Comparison of ENCODE assay signal across 11 cellular contexts in the genomic region with DNA sequence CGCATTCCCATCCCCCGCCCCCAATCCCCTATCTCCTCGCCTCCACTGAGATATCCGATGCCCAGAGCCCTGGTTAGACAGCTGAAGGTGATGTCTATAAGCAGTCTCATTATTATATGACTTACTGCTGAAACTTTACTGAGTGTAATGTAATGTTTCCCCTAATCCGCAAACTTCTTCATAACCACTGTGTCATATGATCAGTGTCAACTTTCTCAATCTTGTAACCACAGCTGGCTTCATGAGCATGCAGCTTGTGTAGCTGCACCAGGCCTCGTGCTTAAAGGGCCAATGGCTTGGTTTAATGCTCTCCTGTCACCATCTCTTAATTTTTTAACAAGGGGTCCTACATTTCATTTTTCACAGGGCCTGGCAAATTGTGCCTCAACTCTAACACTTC. TPM values are rescaled to one million over a fixed set of nuclear protein-coding genes. Genes with fewer than 3 reads are reported as not detected.
DNase-seq lines count a peak whose midpoint lies in the region; ATAC-seq and TF ChIP-seq lines count a peak whose summit lies in the region.
"Had no signal": no experiment of that assay in that cellular context is flagged by ENCODE, and none has a peak within 500 bp of the region (broad histone marks: within the 10 kb centered on the region; RNA-seq: fewer than 3 reads in every experiment).

No MANE protein-coding gene starts in this region.

- no peaks in the 10 kb centered on the region for H3K79me2 ChIP-seq in DND-41 (ENCODE audit: insufficient read depth, low read length)

- no peaks in the 10 kb centered on the region for H3K9me3 ChIP-seq in DND-41 (ENCODE audit: insufficient read depth, low read length, severe bottlenecking)
- H3K9me3 ChIP-seq in left lung, result no peaks in the 10 kb centered on the region
- H3K9me3 ChIP-seq: Peyer's patch had no signal

- TF ChIP-seq CTCF in DND-41 (IDR thresholded peaks at IDR 0.05; ENCODE audit: borderline replicate concordance, extremely low read depth, low read length, poor library complexity, severe bottlenecking) (no peak), left lung (IDR thresholded peaks at IDR 0.05) (no peak), WTC11 (IDR thresholded peaks at IDR 0.05) (no peak)

- H3K4me3 Mint-ChIP-seq in WTC11, result no peak overlapping the region
- H3K4me3 Mint-ChIP-seq: mesothelial cell of epicardium had no signal

- no peaks in the 10 kb centered on the region for H3K4me1 ChIP-seq in DND-41 (ENCODE audit: insufficient read depth, low read length)
- H3K4me1 ChIP-seq in left lung, result peaks cover 0 to 22% of the 10 kb centered on the region in 2 donors
- H3K4me1 ChIP-seq: Peyer's patch had no signal

- H3K27ac ChIP-seq in DND-41 (ENCODE audit: low read length) (no peak overlapping the region), left lung (no peak overlapping the region)

- H3K36me3 Mint-ChIP-seq in WTC11, result no peaks in the 10 kb centered on the region
- H3K36me3 Mint-ChIP-seq: mesothelial cell of epicardium had no signal

- H3K9me3 Mint-ChIP-seq in WTC11, result 0 out of 2 replicates have a peak, but pooled peaks cover 3% of the 10 kb centered on the region

- H3K4me3 ChIP-seq in DND-41 (ENCODE audit: low read depth in 1 of 2, low read length in 2 of 2) (no peak overlapping the region), left lung (no peak overlapping the region)
- H3K4me3 ChIP-seq: Peyer's patch had no signal

- no peaks in the 10 kb centered on the region for H3K36me3 ChIP-seq in DND-41 (ENCODE audit: insufficient read depth, low read length)
- no peaks in the 10 kb centered on the region for H3K36me3 ChIP-seq in left lung
- H3K36me3 ChIP-seq: Peyer's patch had no signal

- no peak overlapping the region for H3K9ac ChIP-seq in DND-41 (ENCODE audit: low read depth, low read length)

- DNase-seq in DND-41 (no peak), HCEC 1CT (peak; percentile 81), SKM-1 (lab: John Stamatoyannopoulos, UW; ENCODE audit: unreplicated experiment) (peak; percentile 64), left lung (peak in 1 of 2 donors; percentile 52), WTC11 (ENCODE audit: low spot score) (no peak), GDM1 (lab: John Stamatoyannopoulos, UW) (no peak), amniotic stem cell (lab: John Stamatoyannopoulos, UW) (no peak)

- no peak overlapping the region for H3K27ac Mint-ChIP-seq in WTC11
- H3K27ac Mint-ChIP-seq: mesothelial cell of epicardium had no signal

- H3K27me3 ChIP-seq in DND-41 (ENCODE audit: insufficient read depth, low read length, poor library complexity), result no peaks in the 10 kb centered on the region
- H3K27me3 ChIP-seq in left lung, result no peaks in the 10 kb centered on the region
- H3K27me3 ChIP-seq: Peyer's patch had no signal

- no peak overlapping the region for H3K4me2 ChIP-seq in DND-41 (ENCODE audit: insufficient read depth, low read length)

- no peak overlapping the region for H2AFZ ChIP-seq in DND-41 (ENCODE audit: low read depth, low read length)

- CTCF ChIA-PET in WTC11 (lab: Charles Lee), result interaction anchor here (0.6 to 2.9 kb wide), 6 partner anchors 13 to 1347 kb away, joined by 3 to 23 read pairs (median 4); no protein-coding TSS in a partner anchor

- ATAC-seq in DND-41 (ENCODE audit: insufficient read depth, low read depth), result peak; percentile 76
- ATAC-seq in left lung, result peak; percentile 87
- ATAC-seq in WTC11, result no peak
- no peak for ATAC-seq in HG03521 (IDR thresholded peaks at IDR 0.05; ENCODE audit: unreplicated experiment)

- H4K20me1 ChIP-seq in DND-41 (ENCODE audit: insufficient read depth, low read length), result no peaks in the 10 kb centered on the region

- intact Hi-C loops in left lung (cut with DNase I), result no loop called here

- no peaks in the 10 kb centered on the region for H3K27me3 Mint-ChIP-seq in WTC11 (ENCODE audit: low read depth)

- POLR2A ChIA-PET in WTC11 (lab: Charles Lee), result interaction anchor here (1.3 kb wide), 1 partner anchor 8 kb away, joined by 5 read pairs; a partner anchor contains a TSS

- H3K4me1 Mint-ChIP-seq in WTC11, result peaks cover 8% of the 10 kb centered on the region

TF ChIP-seq in WTC11, 78 proteins besides CTCF, POLR2A, EP300 and RAD21:
- TF ChIP-seq, protein P1, sequence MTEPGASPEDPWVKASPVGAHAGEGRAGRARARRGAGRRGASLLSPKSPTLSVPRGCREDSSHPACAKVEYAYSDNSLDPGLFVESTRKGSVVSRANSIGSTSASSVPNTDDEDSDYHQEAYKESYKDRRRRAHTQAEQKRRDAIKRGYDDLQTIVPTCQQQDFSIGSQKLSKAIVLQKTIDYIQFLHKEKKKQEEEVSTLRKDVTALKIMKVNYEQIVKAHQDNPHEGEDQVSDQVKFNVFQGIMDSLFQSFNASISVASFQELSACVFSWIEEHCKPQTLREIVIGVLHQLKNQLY (CRISPR knock-in tag; IDR thresholded peaks at IDR 0.05), result no peak
- TF ChIP-seq SOX15 (CRISPR knock-in tag; IDR thresholded peaks at IDR 0.05) (no peak), ZNF219 (CRISPR knock-in tag; IDR thresholded peaks at IDR 0.05; ENCODE audit: borderline replicate concordance) (no peak), SMAD4 (CRISPR knock-in tag; IDR thresholded peaks at IDR 0.05) (no peak), NR3C1 (CRISPR knock-in tag; conservative IDR thresholded peaks at IDR 0.05; ENCODE audit: low read depth) (no peak), CREB1 (CRISPR knock-in tag; IDR thresholded peaks at IDR 0.05) (no peak)
- TF ChIP-seq, protein P2, sequence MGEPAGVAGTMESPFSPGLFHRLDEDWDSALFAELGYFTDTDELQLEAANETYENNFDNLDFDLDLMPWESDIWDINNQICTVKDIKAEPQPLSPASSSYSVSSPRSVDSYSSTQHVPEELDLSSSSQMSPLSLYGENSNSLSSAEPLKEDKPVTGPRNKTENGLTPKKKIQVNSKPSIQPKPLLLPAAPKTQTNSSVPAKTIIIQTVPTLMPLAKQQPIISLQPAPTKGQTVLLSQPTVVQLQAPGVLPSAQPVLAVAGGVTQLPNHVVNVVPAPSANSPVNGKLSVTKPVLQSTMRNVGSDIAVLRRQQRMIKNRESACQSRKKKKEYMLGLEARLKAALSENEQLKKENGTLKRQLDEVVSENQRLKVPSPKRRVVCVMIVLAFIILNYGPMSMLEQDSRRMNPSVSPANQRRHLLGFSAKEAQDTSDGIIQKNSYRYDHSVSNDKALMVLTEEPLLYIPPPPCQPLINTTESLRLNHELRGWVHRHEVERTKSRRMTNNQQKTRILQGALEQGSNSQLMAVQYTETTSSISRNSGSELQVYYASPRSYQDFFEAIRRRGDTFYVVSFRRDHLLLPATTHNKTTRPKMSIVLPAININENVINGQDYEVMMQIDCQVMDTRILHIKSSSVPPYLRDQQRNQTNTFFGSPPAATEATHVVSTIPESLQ (CRISPR knock-in tag; IDR thresholded peaks at IDR 0.05), result no peak
- TF ChIP-seq, protein P3, sequence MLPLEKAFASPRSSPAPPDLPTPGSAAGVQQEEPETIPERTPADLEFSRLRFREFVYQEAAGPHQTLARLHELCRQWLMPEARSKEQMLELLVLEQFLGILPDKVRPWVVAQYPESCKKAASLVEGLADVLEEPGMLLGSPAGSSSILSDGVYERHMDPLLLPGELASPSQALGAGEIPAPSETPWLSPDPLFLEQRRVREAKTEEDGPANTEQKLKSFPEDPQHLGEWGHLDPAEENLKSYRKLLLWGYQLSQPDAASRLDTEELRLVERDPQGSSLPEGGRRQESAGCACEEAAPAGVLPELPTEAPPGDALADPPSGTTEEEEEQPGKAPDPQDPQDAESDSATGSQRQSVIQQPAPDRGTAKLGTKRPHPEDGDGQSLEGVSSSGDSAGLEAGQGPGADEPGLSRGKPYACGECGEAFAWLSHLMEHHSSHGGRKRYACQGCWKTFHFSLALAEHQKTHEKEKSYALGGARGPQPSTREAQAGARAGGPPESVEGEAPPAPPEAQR (CRISPR knock-in tag; IDR thresholded peaks at IDR 0.05), result no peak
- TF ChIP-seq, protein P4, sequence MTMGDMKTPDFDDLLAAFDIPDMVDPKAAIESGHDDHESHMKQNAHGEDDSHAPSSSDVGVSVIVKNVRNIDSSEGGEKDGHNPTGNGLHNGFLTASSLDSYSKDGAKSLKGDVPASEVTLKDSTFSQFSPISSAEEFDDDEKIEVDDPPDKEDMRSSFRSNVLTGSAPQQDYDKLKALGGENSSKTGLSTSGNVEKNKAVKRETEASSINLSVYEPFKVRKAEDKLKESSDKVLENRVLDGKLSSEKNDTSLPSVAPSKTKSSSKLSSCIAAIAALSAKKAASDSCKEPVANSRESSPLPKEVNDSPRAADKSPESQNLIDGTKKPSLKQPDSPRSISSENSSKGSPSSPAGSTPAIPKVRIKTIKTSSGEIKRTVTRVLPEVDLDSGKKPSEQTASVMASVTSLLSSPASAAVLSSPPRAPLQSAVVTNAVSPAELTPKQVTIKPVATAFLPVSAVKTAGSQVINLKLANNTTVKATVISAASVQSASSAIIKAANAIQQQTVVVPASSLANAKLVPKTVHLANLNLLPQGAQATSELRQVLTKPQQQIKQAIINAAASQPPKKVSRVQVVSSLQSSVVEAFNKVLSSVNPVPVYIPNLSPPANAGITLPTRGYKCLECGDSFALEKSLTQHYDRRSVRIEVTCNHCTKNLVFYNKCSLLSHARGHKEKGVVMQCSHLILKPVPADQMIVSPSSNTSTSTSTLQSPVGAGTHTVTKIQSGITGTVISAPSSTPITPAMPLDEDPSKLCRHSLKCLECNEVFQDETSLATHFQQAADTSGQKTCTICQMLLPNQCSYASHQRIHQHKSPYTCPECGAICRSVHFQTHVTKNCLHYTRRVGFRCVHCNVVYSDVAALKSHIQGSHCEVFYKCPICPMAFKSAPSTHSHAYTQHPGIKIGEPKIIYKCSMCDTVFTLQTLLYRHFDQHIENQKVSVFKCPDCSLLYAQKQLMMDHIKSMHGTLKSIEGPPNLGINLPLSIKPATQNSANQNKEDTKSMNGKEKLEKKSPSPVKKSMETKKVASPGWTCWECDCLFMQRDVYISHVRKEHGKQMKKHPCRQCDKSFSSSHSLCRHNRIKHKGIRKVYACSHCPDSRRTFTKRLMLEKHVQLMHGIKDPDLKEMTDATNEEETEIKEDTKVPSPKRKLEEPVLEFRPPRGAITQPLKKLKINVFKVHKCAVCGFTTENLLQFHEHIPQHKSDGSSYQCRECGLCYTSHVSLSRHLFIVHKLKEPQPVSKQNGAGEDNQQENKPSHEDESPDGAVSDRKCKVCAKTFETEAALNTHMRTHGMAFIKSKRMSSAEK (CRISPR knock-in tag; IDR thresholded peaks at IDR 0.05; ENCODE audit: borderline replicate concordance), result no peak

RNA-seq across cellular contexts. Expression of a gene that starts 8.1 kb away (rescaled TPM):
- total RNA-seq in left lung (under 1 TPM in 1 of 2 donors, not detected in 1; 0.79 TPM), WTC11 (2021) (not detected in 3 replicates)
- total RNA-seq: Daoy, mesothelial cell of epicardium, Peyer's patch had no signal

RNA-seq across cellular contexts. Expression of a gene that starts 53.9 kb away (rescaled TPM):
- total RNA-seq in left lung, result 100 to 1,000 TPM in 1 of 2 donors, 10 to 100 TPM in 1; 89.1 to 112 TPM
- total RNA-seq in WTC11 (2021), result 401 to 415 TPM (median 411 TPM) in 3 replicates

Comparison
In these comparisons a context has a peak if more than half of its experiments do, and no peak if none do; other contexts are left out.
1. ATAC-seq: peak in DND-41 (single experiment) and left lung (single experiment); none in WTC11 (single experiment) and HG03521 (single experiment).
2. DNase-seq: peak in HCEC 1CT (single experiment) and SKM-1 (single experiment); none in DND-41 (single experiment), WTC11 (single experiment), GDM1 (single experiment) and amniotic stem cell (single experiment).